8 cellular contexts compared by ENCODE assay signal in genomic region chr6:89637960-89638319, GRCh38. TPM values are rescaled to one million over a fixed set of nuclear protein-coding genes. Genes with fewer than 3 reads are reported as not detected.
DNase-seq lines count a peak whose midpoint lies in the region; ATAC-seq and TF ChIP-seq lines count a peak whose summit lies in the region.

No MANE protein-coding gene starts in this region.

- H3K36me3 ChIP-seq in thymus (ENCODE audit: control insufficient read depth, insufficient read depth): peaks cover 5% of the 10 kb centered on the region

- H3K27ac ChIP-seq in C4-2B (peak overlapping the region; percentile 82), thymus (ENCODE audit: low read depth) (peak overlapping the region; percentile 95)

- DNase-seq in HFFc6 (no peak), left lobe of liver (ENCODE audit: low spot score) (no peak), superior temporal gyrus (ENCODE audit: extremely low spot score) (no peak), retina (no peak), NOMO-1 (lab: John Stamatoyannopoulos, UW; ENCODE audit: unreplicated experiment in 2 of 2) (no peak)
- no peak for DNase-seq in activated naive CD8-positive, alpha-beta T cell treated with anti-CD3 and anti-CD28 coated beads for 36 hours

- no peaks in the 10 kb centered on the region for H3K9me3 Mint-ChIP-seq in HFFc6
- no peaks in the 10 kb centered on the region for H3K9me3 Mint-ChIP-seq in activated naive CD8-positive, alpha-beta T cell treated with anti-CD3 and anti-CD28 coated beads for 36 hours

- TF ChIP-seq CTCF in C4-2B (conservative IDR thresholded peaks at IDR 0.05): no peak
- no peak for TF ChIP-seq CTCF in HFFc6 (IDR thresholded peaks at IDR 0.05)

- no peaks in the 10 kb centered on the region for H3K9me3 ChIP-seq in thymus (ENCODE audit: control insufficient read depth)

- peak overlapping the region; percentile 90 for H3K4me3 Mint-ChIP-seq in HFFc6
- H3K4me3 Mint-ChIP-seq in activated naive CD8-positive, alpha-beta T cell treated with anti-CD3 and anti-CD28 coated beads for 36 hours: peak overlapping the region; percentile 93

- peaks cover 30% of the 10 kb centered on the region for H3K36me3 Mint-ChIP-seq in HFFc6 (ENCODE audit: low read depth)
- peaks cover 51% of the 10 kb centered on the region for H3K36me3 Mint-ChIP-seq in activated naive CD8-positive, alpha-beta T cell treated with anti-CD3 and anti-CD28 coated beads for 36 hours

- H3K27me3 Mint-ChIP-seq in HFFc6 (ENCODE audit: insufficient read depth): peaks cover 2% of the 10 kb centered on the region
- no peaks in the 10 kb centered on the region for H3K27me3 Mint-ChIP-seq in activated naive CD8-positive, alpha-beta T cell treated with anti-CD3 and anti-CD28 coated beads for 36 hours

- H3K4me1 Mint-ChIP-seq in HFFc6 (ENCODE audit: low read depth): peaks cover 37% of the 10 kb centered on the region
- peaks cover 27% of the 10 kb centered on the region for H3K4me1 Mint-ChIP-seq in activated naive CD8-positive, alpha-beta T cell treated with anti-CD3 and anti-CD28 coated beads for 36 hours

- H3K4me3 ChIP-seq in thymus (ENCODE audit: low read length): peak overlapping the region; percentile 63

- H3K27ac Mint-ChIP-seq in HFFc6: peak overlapping the region; percentile 91
- H3K27ac Mint-ChIP-seq in activated naive CD8-positive, alpha-beta T cell treated with anti-CD3 and anti-CD28 coated beads for 36 hours: peak overlapping the region; percentile 98

- no peaks in the 10 kb centered on the region for H3K27me3 ChIP-seq in thymus (ENCODE audit: control insufficient read depth, insufficient read depth)

- no peaks in the 10 kb centered on the region for H3K4me1 ChIP-seq in thymus (ENCODE audit: control insufficient read depth, insufficient read depth, low read length)

- peak; percentile 1 for ATAC-seq in left lobe of liver

- 24% methylated on average over 7 of the region's 7 CpGs for WGBS in thymus

RNA-seq across cellular contexts. Expression of gene LYRM2, which starts 0.6 kb away (rescaled TPM):
- total RNA-seq in HFFc6 (2021; fragmentation: NEBNext Ultra II Directional; extraction: Animal tissue kit (Norgen Biotek cat#: 25700)): 10 to 100 TPM; 39.9 to 48.4 (median 44.9) TPM
- 10 to 100 TPM; 31.6 to 32.3 TPM for total RNA-seq in activated naive CD8-positive, alpha-beta T cell treated with anti-CD3 and anti-CD28 coated beads for 36 hours
- total RNA-seq in left lobe of liver: 11.7 TPM
- polyA plus RNA-seq in thymus: 30.5 TPM
